1 cellular context compared by ENCODE assay signal in the genomic region with DNA sequence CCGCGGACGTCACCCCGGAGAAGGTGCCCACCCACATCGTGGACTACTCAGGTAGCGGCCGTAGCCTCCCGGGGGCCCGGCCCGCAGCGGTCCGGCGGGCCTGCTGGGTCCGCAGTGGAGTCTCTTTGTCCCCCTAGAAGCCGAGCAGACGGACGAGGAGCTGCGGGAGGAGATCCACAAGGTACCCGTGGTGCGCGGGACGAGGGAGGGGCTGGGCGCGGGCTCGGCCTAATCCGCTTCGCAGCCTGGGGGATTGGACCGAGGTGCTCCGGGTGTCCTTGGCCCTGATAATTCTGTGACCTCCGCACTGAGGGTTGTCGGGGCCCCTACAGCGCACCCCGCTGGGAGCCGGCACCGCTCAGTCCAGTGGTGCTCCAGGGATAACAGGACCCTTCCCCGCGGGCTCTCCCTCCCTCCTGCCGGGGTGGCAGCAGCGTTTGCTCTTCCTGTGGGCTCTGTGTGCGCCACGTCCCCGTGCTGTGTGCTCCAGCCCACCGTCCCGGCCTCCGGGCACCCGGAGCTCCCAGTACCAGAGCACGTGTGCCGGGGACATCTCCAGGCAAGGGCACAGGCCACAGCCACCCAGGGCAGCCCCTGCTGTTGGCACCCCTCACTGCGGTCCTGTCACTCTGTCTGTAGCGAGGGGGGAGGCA.
TF ChIP-seq lines count a peak whose summit lies in the region.

No MANE protein-coding gene starts in this region.

TF ChIP-seq in GM12878, 131 proteins besides CTCF, POLR2A, EP300 and RAD21:
- TF ChIP-seq, protein P1, sequence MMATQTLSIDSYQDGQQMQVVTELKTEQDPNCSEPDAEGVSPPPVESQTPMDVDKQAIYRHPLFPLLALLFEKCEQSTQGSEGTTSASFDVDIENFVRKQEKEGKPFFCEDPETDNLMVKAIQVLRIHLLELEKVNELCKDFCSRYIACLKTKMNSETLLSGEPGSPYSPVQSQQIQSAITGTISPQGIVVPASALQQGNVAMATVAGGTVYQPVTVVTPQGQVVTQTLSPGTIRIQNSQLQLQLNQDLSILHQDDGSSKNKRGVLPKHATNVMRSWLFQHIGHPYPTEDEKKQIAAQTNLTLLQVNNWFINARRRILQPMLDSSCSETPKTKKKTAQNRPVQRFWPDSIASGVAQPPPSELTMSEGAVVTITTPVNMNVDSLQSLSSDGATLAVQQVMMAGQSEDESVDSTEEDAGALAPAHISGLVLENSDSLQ (IDR thresholded peaks at IDR 0.05) = no peak
- TF ChIP-seq BRCA1 (IDR thresholded peaks at IDR 0.05; ENCODE audit: low read depth, low read length) (no peak), MXI1 (IDR thresholded peaks at IDR 0.05; ENCODE audit: low read depth, low read length) (no peak), CHD2 (IDR thresholded peaks at IDR 0.05; ENCODE audit: borderline replicate concordance, low read depth, low read length) (no peak), EGR1 (IDR thresholded peaks at IDR 0.05; ENCODE audit: borderline replicate concordance in 1 of 2, low read depth in 2 of 2, low read length in 2 of 2) (no peak), GABPA (IDR thresholded peaks at IDR 0.05; ENCODE audit: low read depth) (no peak)
- TF ChIP-seq, protein P2, sequence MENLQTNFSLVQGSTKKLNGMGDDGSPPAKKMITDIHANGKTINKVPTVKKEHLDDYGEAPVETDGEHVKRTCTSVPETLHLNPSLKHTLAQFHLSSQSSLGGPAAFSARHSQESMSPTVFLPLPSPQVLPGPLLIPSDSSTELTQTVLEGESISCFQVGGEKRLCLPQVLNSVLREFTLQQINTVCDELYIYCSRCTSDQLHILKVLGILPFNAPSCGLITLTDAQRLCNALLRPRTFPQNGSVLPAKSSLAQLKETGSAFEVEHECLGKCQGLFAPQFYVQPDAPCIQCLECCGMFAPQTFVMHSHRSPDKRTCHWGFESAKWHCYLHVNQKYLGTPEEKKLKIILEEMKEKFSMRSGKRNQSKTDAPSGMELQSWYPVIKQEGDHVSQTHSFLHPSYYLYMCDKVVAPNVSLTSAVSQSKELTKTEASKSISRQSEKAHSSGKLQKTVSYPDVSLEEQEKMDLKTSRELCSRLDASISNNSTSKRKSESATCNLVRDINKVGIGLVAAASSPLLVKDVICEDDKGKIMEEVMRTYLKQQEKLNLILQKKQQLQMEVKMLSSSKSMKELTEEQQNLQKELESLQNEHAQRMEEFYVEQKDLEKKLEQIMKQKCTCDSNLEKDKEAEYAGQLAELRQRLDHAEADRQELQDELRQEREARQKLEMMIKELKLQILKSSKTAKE (IDR thresholded peaks at IDR 0.05; ENCODE audit: low read depth, poor library complexity, severe bottlenecking) = no peak
